1 cellular context compared by ENCODE assay signal in the genomic region with DNA sequence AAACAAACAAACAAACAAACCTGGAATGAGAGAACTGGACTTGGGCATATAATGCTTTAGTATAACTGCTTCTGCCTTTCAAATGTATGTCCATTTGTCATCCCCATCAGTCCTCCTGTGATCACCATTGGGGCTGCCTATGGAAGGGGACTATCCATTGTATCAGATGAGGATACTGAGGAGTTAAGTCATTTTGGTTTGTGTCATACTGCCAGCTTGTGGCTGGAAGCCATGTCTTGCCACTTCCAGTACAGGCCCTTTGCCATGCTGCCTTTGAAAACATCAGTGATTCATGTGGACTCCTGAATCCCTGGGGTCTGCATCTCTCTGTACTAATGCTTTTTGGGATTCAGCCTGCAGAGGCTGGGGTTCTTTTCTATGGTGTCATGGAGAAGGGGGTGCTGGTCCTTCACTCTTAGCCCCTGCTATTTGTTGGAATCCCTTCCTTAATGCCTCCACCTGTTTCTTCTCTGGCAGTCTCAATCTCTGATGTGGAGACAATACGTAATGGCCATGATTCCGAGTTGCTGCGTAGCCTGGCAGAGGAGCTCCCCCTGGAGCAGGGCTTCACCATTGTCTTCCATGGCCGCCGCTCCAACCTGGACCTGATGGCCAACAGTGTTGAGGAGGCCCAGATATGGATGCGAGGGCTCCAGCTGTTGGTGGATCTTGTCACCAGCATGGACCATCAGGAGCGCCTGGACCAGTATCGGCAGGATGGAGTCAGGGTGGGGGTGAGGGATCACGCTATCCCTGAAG.
A peak's percentile ranks its signal among the peaks of the same experiment; 100 is the strongest.
TF ChIP-seq lines count a peak whose summit lies in the region.

No MANE protein-coding gene starts in this region.

TF ChIP-seq in SK-N-SH, 30 proteins besides CTCF, POLR2A, EP300 and RAD21:
- TF ChIP-seq, protein P1, sequence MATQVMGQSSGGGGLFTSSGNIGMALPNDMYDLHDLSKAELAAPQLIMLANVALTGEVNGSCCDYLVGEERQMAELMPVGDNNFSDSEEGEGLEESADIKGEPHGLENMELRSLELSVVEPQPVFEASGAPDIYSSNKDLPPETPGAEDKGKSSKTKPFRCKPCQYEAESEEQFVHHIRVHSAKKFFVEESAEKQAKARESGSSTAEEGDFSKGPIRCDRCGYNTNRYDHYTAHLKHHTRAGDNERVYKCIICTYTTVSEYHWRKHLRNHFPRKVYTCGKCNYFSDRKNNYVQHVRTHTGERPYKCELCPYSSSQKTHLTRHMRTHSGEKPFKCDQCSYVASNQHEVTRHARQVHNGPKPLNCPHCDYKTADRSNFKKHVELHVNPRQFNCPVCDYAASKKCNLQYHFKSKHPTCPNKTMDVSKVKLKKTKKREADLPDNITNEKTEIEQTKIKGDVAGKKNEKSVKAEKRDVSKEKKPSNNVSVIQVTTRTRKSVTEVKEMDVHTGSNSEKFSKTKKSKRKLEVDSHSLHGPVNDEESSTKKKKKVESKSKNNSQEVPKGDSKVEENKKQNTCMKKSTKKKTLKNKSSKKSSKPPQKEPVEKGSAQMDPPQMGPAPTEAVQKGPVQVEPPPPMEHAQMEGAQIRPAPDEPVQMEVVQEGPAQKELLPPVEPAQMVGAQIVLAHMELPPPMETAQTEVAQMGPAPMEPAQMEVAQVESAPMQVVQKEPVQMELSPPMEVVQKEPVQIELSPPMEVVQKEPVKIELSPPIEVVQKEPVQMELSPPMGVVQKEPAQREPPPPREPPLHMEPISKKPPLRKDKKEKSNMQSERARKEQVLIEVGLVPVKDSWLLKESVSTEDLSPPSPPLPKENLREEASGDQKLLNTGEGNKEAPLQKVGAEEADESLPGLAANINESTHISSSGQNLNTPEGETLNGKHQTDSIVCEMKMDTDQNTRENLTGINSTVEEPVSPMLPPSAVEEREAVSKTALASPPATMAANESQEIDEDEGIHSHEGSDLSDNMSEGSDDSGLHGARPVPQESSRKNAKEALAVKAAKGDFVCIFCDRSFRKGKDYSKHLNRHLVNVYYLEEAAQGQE (IDR thresholded peaks at IDR 0.05; ENCODE audit: low read depth, low read length) = no peak
- TF ChIP-seq TAF1 (IDR thresholded peaks at IDR 0.05; ENCODE audit: borderline replicate concordance, low read depth, low read length) (no peak), NRF1 (IDR thresholded peaks at IDR 0.05; ENCODE audit: low read depth, low read length) (no peak), SMC3 (IDR thresholded peaks at IDR 0.05; ENCODE audit: low read depth, low read length) (peak; percentile 44; the same call in 1 of the 2 replicates), JUND (IDR thresholded peaks at IDR 0.05) (no peak)
